ENCODE assay signal across 16 cellular contexts in the genomic region with DNA sequence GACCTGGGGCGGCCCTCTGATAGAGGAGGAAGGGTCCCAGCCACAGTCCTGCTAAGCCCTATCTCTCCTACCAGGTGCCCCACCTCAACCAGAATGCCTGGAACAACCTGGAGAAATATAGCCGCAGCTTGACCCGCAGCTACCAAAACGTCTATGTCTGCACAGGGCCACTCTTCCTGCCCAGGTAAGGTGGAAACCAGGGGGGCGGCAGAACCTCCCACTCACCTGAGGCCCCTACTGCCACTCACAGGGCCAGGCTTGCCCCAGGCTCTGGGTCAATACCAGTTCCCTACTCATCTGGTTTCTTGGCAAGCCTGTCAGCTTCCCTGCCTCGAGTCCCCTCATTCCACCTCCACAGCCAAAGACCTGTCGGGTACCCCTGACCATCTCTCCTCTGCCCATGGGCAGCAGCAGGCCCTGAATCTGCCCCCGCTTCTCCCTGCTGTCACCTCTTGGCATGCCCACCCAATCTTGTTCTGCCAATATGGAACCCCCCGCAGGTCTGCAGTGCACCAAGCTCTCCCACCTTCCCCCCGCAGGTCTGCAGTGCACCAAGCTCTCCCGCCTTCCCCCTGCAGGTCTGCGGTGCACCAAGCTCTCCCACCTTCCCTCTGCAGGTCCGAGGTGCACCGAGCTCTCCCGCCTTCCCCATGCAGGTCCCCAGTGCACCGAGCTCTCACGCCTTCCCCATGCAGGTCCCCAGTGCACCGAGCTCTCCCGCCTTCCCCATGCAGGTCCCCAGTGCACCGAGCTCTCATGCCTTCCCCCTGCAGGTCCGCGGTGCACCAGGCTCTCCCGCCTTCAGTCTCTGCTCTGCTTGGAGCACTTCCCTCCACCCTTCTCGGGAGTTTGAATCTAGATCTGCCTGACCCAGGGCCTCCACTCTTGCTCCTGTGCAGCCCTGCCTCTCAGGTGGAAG. TPM values are rescaled to one million over a fixed set of nuclear protein-coding genes. Genes with fewer than 3 reads are reported as not detected.
DNase-seq lines count a peak whose midpoint lies in the region; ATAC-seq, FAIRE-seq and TF ChIP-seq lines count a peak whose summit lies in the region.
"Had no signal": no experiment of that assay in that cellular context is flagged by ENCODE, and none has a peak within 500 bp of the region (broad histone marks: within the 10 kb centered on the region; RNA-seq: fewer than 3 reads in every experiment).

No MANE protein-coding gene starts in this region.

- peaks cover 0 to 5% of the 10 kb centered on the region in 2 donors for H3K36me3 Mint-ChIP-seq in activated T-cell treated with anti-CD3 and anti-CD28 coated beads, Interleukin-2, amount 50 U/mL, for 72 hours (ENCODE audit: insufficient read depth in 2 of 2)
- peaks cover 4% of the 10 kb centered on the region for H3K36me3 Mint-ChIP-seq in astrocyte (ENCODE audit: low read depth, unreplicated experiment)

- H2AFZ ChIP-seq in DND-41 (ENCODE audit: low read depth, low read length), result no peak overlapping the region
- H2AFZ ChIP-seq in astrocyte (ENCODE audit: low read depth, low read length), result no peak overlapping the region
- H2AFZ ChIP-seq in osteoblast (ENCODE audit: low read length), result no peak overlapping the region

- H3K79me2 ChIP-seq in DND-41 (ENCODE audit: insufficient read depth, low read length), result peaks cover 6% of the 10 kb centered on the region; the same call in 1 of the 2 replicates
- H3K79me2 ChIP-seq in astrocyte (ENCODE audit: insufficient read depth, low read length), result peaks cover 3% of the 10 kb centered on the region
- H3K79me2 ChIP-seq in osteoblast (ENCODE audit: insufficient read depth, low read length), result no peaks in the 10 kb centered on the region

- no peaks in the 10 kb centered on the region for H3K27me3 Mint-ChIP-seq in activated T-cell treated with anti-CD3 and anti-CD28 coated beads, Interleukin-2, amount 50 U/mL, for 72 hours (ENCODE audit: low read depth)
- no peaks in the 10 kb centered on the region for H3K27me3 Mint-ChIP-seq in astrocyte (ENCODE audit: low read depth, unreplicated experiment)

- H3K27me3 ChIP-seq in DND-41 (ENCODE audit: insufficient read depth, low read length, poor library complexity) (no peaks in the 10 kb centered on the region), astrocyte (ENCODE audit: insufficient read depth, low read length) (no peaks in the 10 kb centered on the region), osteoblast (ENCODE audit: insufficient read depth, low read length) (no peaks in the 10 kb centered on the region)
- H3K27me3 ChIP-seq: colonic mucosa, foreskin keratinocyte had no signal

- H3K4me1 ChIP-seq in DND-41 (ENCODE audit: insufficient read depth, low read length), result peaks cover 29% of the 10 kb centered on the region
- H3K4me1 ChIP-seq in astrocyte (ENCODE audit: insufficient read depth, low read length), result peaks cover 8% of the 10 kb centered on the region
- H3K4me1 ChIP-seq in osteoblast (ENCODE audit: insufficient read depth, low read length), result peaks cover 8% of the 10 kb centered on the region
- H3K4me1 ChIP-seq: colonic mucosa, foreskin keratinocyte had no signal

- TF ChIP-seq CTCF in DND-41 (IDR thresholded peaks at IDR 0.05; ENCODE audit: borderline replicate concordance, extremely low read depth, low read length, poor library complexity, severe bottlenecking), result no peak
- no peak for TF ChIP-seq CTCF in astrocyte (IDR thresholded peaks at IDR 0.05; ENCODE audit: insufficient read depth, low read depth, low read length)
- TF ChIP-seq CTCF in osteoblast (IDR thresholded peaks at IDR 0.05; ENCODE audit: extremely low read depth, low read depth, low read length), result no peak

- no peaks in the 10 kb centered on the region for H3K9me3 ChIP-seq in DND-41 (ENCODE audit: insufficient read depth, low read length, severe bottlenecking)
- no peaks in the 10 kb centered on the region for H3K9me3 ChIP-seq in astrocyte (ENCODE audit: insufficient read depth, low read depth, low read length)
- no peaks in the 10 kb centered on the region for H3K9me3 ChIP-seq in osteoblast (ENCODE audit: low read depth, low read length)
- H3K9me3 ChIP-seq: colonic mucosa, left lung had no signal

- H3K4me3 ChIP-seq in DND-41 (ENCODE audit: low read depth in 1 of 2, low read length in 2 of 2), result no peak overlapping the region
- H3K4me3 ChIP-seq in astrocyte (ENCODE audit: insufficient read depth, low read depth, low read length), result no peak overlapping the region
- H3K4me3 ChIP-seq in osteoblast (ENCODE audit: insufficient read depth, low read length), result no peak overlapping the region
- H3K4me3 ChIP-seq: colonic mucosa, left lung had no signal

- no peak for ATAC-seq in activated T-cell treated with anti-CD3 and anti-CD28 coated beads, Interleukin-2, amount 50 U/mL, for 72 hours (replicated peaks in 1 of 2)
- no peak for ATAC-seq in DND-41 (ENCODE audit: insufficient read depth, low read depth)
- ATAC-seq: foreskin keratinocyte, left lung had no signal

- H4K20me1 ChIP-seq in DND-41 (ENCODE audit: insufficient read depth, low read length) (peaks cover 6% of the 10 kb centered on the region; the same call in 1 of the 2 replicates), astrocyte (ENCODE audit: insufficient read depth, low read length) (peaks cover 30% of the 10 kb centered on the region), osteoblast (ENCODE audit: insufficient read depth, low read length) (peaks cover 5% of the 10 kb centered on the region)

- H3K36me3 ChIP-seq in DND-41 (ENCODE audit: insufficient read depth, low read length), result peaks cover 51% of the 10 kb centered on the region
- peaks cover 9% of the 10 kb centered on the region for H3K36me3 ChIP-seq in astrocyte (ENCODE audit: insufficient read depth, low read length)
- peaks cover 36% of the 10 kb centered on the region for H3K36me3 ChIP-seq in osteoblast (ENCODE audit: insufficient read depth, low read length)
- H3K36me3 ChIP-seq: colonic mucosa had no signal

- H3K4me1 Mint-ChIP-seq in activated T-cell treated with anti-CD3 and anti-CD28 coated beads, Interleukin-2, amount 50 U/mL, for 72 hours (ENCODE audit: low read depth), result peaks cover 35% of the 10 kb centered on the region
- H3K4me1 Mint-ChIP-seq in astrocyte (ENCODE audit: low read depth, unreplicated experiment), result peaks cover 2% of the 10 kb centered on the region

- H3K4me3 Mint-ChIP-seq in activated T-cell treated with anti-CD3 and anti-CD28 coated beads, Interleukin-2, amount 50 U/mL, for 72 hours, result no peak overlapping the region
- H3K4me3 Mint-ChIP-seq in astrocyte (ENCODE audit: unreplicated experiment), result peak overlapping the region; percentile 54

- FAIRE-seq in astrocyte (lab: Jason Lieb, UNC), result no peak
- FAIRE-seq: endothelial cell of umbilical vein, urothelium cell line had no signal

- no peaks in the 10 kb centered on the region for H3K9me3 Mint-ChIP-seq in activated T-cell treated with anti-CD3 and anti-CD28 coated beads, Interleukin-2, amount 50 U/mL, for 72 hours
- H3K9me3 Mint-ChIP-seq in astrocyte (ENCODE audit: unreplicated experiment), result no peaks in the 10 kb centered on the region

- H3K27ac ChIP-seq in DND-41 (ENCODE audit: low read length) (no peak overlapping the region), astrocyte (ENCODE audit: low read depth, low read length) (no peak overlapping the region), osteoblast (ENCODE audit: low read depth, low read length) (no peak overlapping the region)
- H3K27ac ChIP-seq: colonic mucosa, foreskin keratinocyte, left lung had no signal

- no peak overlapping the region for H3K9ac ChIP-seq in DND-41 (ENCODE audit: low read depth, low read length)
- H3K9ac ChIP-seq in astrocyte (ENCODE audit: low read length), result no peak overlapping the region

- no peak for DNase-seq in activated T-cell treated with anti-CD3 and anti-CD28 coated beads, Interleukin-2, amount 50 U/mL, for 72 hours
- DNase-seq in activated T-cell treated with anti-CD3 and anti-CD28 coated beads for 4 hours (no peak), DND-41 (no peak), astrocyte (ENCODE audit: low read depth) (no peak), osteoblast (ENCODE audit: insufficient read length, low spot score, missing footprints) (peak; percentile 83), T1000 (lab: John Stamatoyannopoulos, UW) (no peak), COLO829 (ENCODE audit: low spot score) (no peak), germinal center (ENCODE audit: low spot score) (no peak)
- DNase-seq: activated CD4-positive, alpha-beta T cell treated with anti-CD3 and anti-CD28 coated beads for 1 hour; colonic mucosa; foreskin keratinocyte; left lung; MM.1S; NCI-H1694 treated with DMSO at 0.1 percent for 48 hours had no signal

- H3K4me2 ChIP-seq in DND-41 (ENCODE audit: insufficient read depth, low read length) (0 out of 2 replicates have a peak overlapping the region, but pooled peaks have one; percentile 95), astrocyte (ENCODE audit: low read length) (no peak overlapping the region), osteoblast (ENCODE audit: insufficient read depth, low read length) (no peak overlapping the region)

- peak overlapping the region; percentile 27 for H3K27ac Mint-ChIP-seq in activated T-cell treated with anti-CD3 and anti-CD28 coated beads, Interleukin-2, amount 50 U/mL, for 72 hours
- peak overlapping the region; percentile 58 for H3K27ac Mint-ChIP-seq in astrocyte (ENCODE audit: unreplicated experiment)

RNA-seq across cellular contexts. Expression of a gene that starts 2.6 kb away (rescaled TPM):
- 10 to 100 TPM; 12.7 to 15.0 TPM for total RNA-seq in activated T-cell treated with anti-CD3 and anti-CD28 coated beads, Interleukin-2, amount 50 U/mL, for 72 hours
- total RNA-seq in astrocyte (17.8 and 18.6 TPM in 2 replicates), osteoblast (17.4 and 18.0 TPM in 2 replicates)

RNA-seq across cellular contexts. Expression of a gene that starts 8.7 kb away (rescaled TPM):
- 10 to 100 TPM; 64.8 to 69.1 TPM for total RNA-seq in activated T-cell treated with anti-CD3 and anti-CD28 coated beads, Interleukin-2, amount 50 U/mL, for 72 hours
- total RNA-seq in astrocyte, result 19.5 and 24.6 TPM in 2 replicates
- 10.1 and 10.3 TPM in 2 replicates for total RNA-seq in osteoblast

RNA-seq across cellular contexts. Expression of a gene that starts 33.9 kb away (rescaled TPM):
- total RNA-seq in activated T-cell treated with anti-CD3 and anti-CD28 coated beads, Interleukin-2, amount 50 U/mL, for 72 hours, result 10 to 100 TPM; 15.9 to 17.7 TPM
- 24.3 and 26.5 TPM in 2 replicates for total RNA-seq in astrocyte
- total RNA-seq in osteoblast, result 17.0 and 18.6 TPM in 2 replicates

RNA-seq across cellular contexts. Expression of a gene that starts 49.2 kb away (rescaled TPM):
- 10 to 100 TPM; 30.6 to 32.6 TPM for total RNA-seq in activated T-cell treated with anti-CD3 and anti-CD28 coated beads, Interleukin-2, amount 50 U/mL, for 72 hours
- 31.0 and 31.9 TPM in 2 replicates for total RNA-seq in astrocyte
- total RNA-seq in osteoblast, result 26.4 and 27.1 TPM in 2 replicates
